19 cellular contexts compared by ENCODE assay signal in the genomic region with DNA sequence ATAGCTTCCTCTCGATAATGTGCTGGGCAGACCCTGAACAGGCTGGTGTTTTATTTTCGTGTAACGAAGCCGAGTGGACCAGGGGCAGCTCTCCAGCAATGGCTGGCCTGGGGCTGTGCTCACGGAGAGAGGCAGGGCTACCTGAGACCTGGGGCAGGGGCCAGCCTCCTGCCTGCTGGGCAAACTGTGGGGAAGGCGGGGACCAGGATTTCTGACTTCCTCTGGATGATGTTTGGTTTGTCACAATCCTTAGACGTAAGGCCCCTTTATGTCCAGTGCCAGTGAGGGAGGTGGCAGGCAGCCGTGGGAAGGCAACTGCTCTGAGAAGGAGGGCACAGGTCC.
A peak's percentile ranks its signal among the peaks of the same experiment; 100 is the strongest.
DNase-seq lines count a peak whose midpoint lies in the region; ATAC-seq, FAIRE-seq and TF ChIP-seq lines count a peak whose summit lies in the region.
"Had no signal": no experiment of that assay in that cellular context is flagged by ENCODE, and none has a peak within 500 bp of the region (broad histone marks: within the 10 kb centered on the region; RNA-seq: fewer than 3 reads in every experiment).

No MANE protein-coding gene starts in this region.

- H3K27ac ChIP-seq in HepG2 (ENCODE audit: extremely low read length, insufficient read depth, low read length) (no peak overlapping the region), right lobe of liver (no peak overlapping the region), ascending aorta (no peak overlapping the region), transverse colon (no peak overlapping the region)
- H3K27ac ChIP-seq: 22Rv1, PC-9 had no signal

- no TSS peak for BruUV-seq in HepG2 (replicated peaks; lab: Mats Ljungman, UMichigan)

- in situ Hi-C loops in HepG2 (cut with HindIII; ENCODE audit: extremely low pct_ligation_motif_present, low pct_unique_long_range_greater_than_20kb) = no loop called here
- in situ Hi-C loops in transverse colon (cut with MboI; ENCODE audit: low pct_ligation_motif_present in 1 of 4, low pct_unique_long_range_greater_than_20kb in 1 of 4, low sequenced_read_pairs in 3 of 4) = no loop called here

- CTCF ChIA-PET in HepG2 (lab: Yijun Ruan, JAX; ENCODE audit: low intra/inter-chr PET ratio, low total read pairs) = no interaction called here

- TF ChIP-seq POLR2A in HepG2 (IDR thresholded peaks at IDR 0.05; ENCODE audit: insufficient read depth in 1 of 2, low read depth in 2 of 2, low read length in 2 of 2) (no peak), right lobe of liver (IDR thresholded peaks at IDR 0.05) (no peak), transverse colon (IDR thresholded peaks at IDR 0.05) (no peak)

- intact Hi-C loops in HepG2 (cut with micrococcal nuclease; ENCODE audit: unreplicated experiment) (no loop called here), right lobe of liver (cut with DNase I) (no loop called here), ascending aorta (cut with DNase I) (no loop called here), transverse colon (cut with DNase I; ENCODE audit: low total_unique reads) (loop anchor here (10.0 kb wide), 1 partner anchor 96 kb away; no protein-coding TSS in a partner anchor)

- peaks cover 39% of the 10 kb centered on the region for H3K4me1 ChIP-seq in HepG2 (ENCODE audit: insufficient read depth, low read length)
- H3K4me1 ChIP-seq in right lobe of liver = no peaks in the 10 kb centered on the region
- H3K4me1 ChIP-seq in ascending aorta = no peaks in the 10 kb centered on the region
- no peaks in the 10 kb centered on the region for H3K4me1 ChIP-seq in transverse colon
- H3K4me1 ChIP-seq: Caco-2 had no signal

- H3K27me3 ChIP-seq in HepG2 (ENCODE audit: control insufficient read depth in 1 of 2, insufficient read depth in 2 of 2, low read length in 2 of 2) (no peaks in the 10 kb centered on the region), right lobe of liver (no peaks in the 10 kb centered on the region), ascending aorta (no peaks in the 10 kb centered on the region), transverse colon (no peaks in the 10 kb centered on the region)

- 93% methylated on average over 4 of the region's 8 CpGs for WGBS in HepG2 (ENCODE audit: low lambda C conversion rate)
- WGBS in right lobe of liver (ENCODE audit: insufficient coverage, low coverage, low lambda C conversion rate, missing lambda C conversion rate) = 60% methylated on average over 1 of the region's 8 CpGs
- 85% methylated on average over 8 of the region's 8 CpGs; no CpG with 5 or more reads in 1 of the 2 donors for WGBS in transverse colon (ENCODE audit: low coverage in 1 of 2), 2 donors

- no peaks in the 10 kb centered on the region; a peak in 1 of 5 replicates for H3K36me3 ChIP-seq in HepG2 (replicated peaks in 1 of 2; ENCODE audit: control insufficient read depth in 1 of 2, insufficient read depth in 2 of 2, low read length in 2 of 2)
- H3K36me3 ChIP-seq in right lobe of liver = no peaks in the 10 kb centered on the region
- H3K36me3 ChIP-seq in ascending aorta = no peaks in the 10 kb centered on the region
- H3K36me3 ChIP-seq in transverse colon = no peaks in the 10 kb centered on the region

- TF ChIP-seq EP300 in HepG2 (IDR thresholded peaks at IDR 0.05; ENCODE audit: low read depth in 2 of 2, low read length in 2 of 2) (no peak), HepG2 (CRISPR knock-in tag; IDR thresholded peaks at IDR 0.05; ENCODE audit: borderline replicate concordance) (no peak), transverse colon (IDR thresholded peaks at IDR 0.05; ENCODE audit: low read depth) (no peak)

- ATAC-seq in HepG2 (no peak), right lobe of liver (no peak), HG03521 (IDR thresholded peaks at IDR 0.05; ENCODE audit: unreplicated experiment) (no peak)
- ATAC-seq: HCT116 had no signal

- no peak overlapping the region for H3K9ac ChIP-seq in HepG2 (ENCODE audit: insufficient read depth, low read depth, low read length)

- no peak overlapping the region for H2AFZ ChIP-seq in HepG2 (ENCODE audit: low read length)
- H2AFZ ChIP-seq: PC-9 had no signal

- no peak overlapping the region for H3K4me3 ChIP-seq in HepG2 (replicated peaks in 1 of 3; ENCODE audit: insufficient read depth in 1 of 3, low read depth in 2 of 3, low read length in 3 of 3)
- no peak overlapping the region for H3K4me3 ChIP-seq in right lobe of liver
- no peak overlapping the region for H3K4me3 ChIP-seq in ascending aorta
- no peak overlapping the region for H3K4me3 ChIP-seq in transverse colon
- H3K4me3 ChIP-seq: PC-9 had no signal

- POLR2A ChIA-PET in HepG2 (lab: Yijun Ruan, JAX) = no interaction called here

- no peak for TF ChIP-seq CTCF in HepG2 (CRISPR knock-in tag; IDR thresholded peaks at IDR 0.05)
- TF ChIP-seq CTCF in right lobe of liver (IDR thresholded peaks at IDR 0.05) = no peak
- no peak for TF ChIP-seq CTCF in ascending aorta (IDR thresholded peaks at IDR 0.05)
- TF ChIP-seq CTCF in transverse colon (IDR thresholded peaks at IDR 0.05) = no peak

- TF ChIP-seq RAD21 in HepG2 (CRISPR knock-in tag; IDR thresholded peaks at IDR 0.05) = no peak

- H3K4me2 ChIP-seq in HepG2 (ENCODE audit: low read depth, low read length) = no peak overlapping the region
- H3K4me2 ChIP-seq: PC-9 had no signal

- DNase-seq in HepG2 (ENCODE audit: low spot score) = no peak
- no peak for DNase-seq in right lobe of liver
- DNase-seq in iPS-NIHi11 (ENCODE audit: low spot score) = peak; percentile 33
- peak; percentile 79 for DNase-seq in mesenteric fat pad (ENCODE audit: low spot score)
- no peak for DNase-seq in ascending aorta (ENCODE audit: low spot score in 2 of 2)
- no peak for DNase-seq in activated CD4-positive, alpha-beta T cell treated with anti-CD3 and anti-CD28 coated beads, Interleukin-2, amount 50 U/mL, for 48 hours
- DNase-seq in transverse colon = no peak
- DNase-seq: Caco-2; CD4-positive, alpha-beta T cell; GDM1; NCI-H1105 treated with DMSO at 0.1 percent for 48 hours; NCI-H1694; NCI-H510A treated with DMSO at 0.1 percent for 48 hours; PC-9 had no signal

- no peak for FAIRE-seq in HepG2 (lab: Jason Lieb, UNC)
- FAIRE-seq: GM19239, HTR-8/SVneo had no signal

- no peaks in the 10 kb centered on the region for H3K9me3 ChIP-seq in HepG2 (ENCODE audit: low read length)
- no peaks in the 10 kb centered on the region for H3K9me3 ChIP-seq in right lobe of liver
- no peaks in the 10 kb centered on the region for H3K9me3 ChIP-seq in ascending aorta
- H3K9me3 ChIP-seq in transverse colon = no peaks in the 10 kb centered on the region
- H3K9me3 ChIP-seq: Caco-2 had no signal

- H3K79me2 ChIP-seq in HepG2 (ENCODE audit: insufficient read depth, low read length) = no peaks in the 10 kb centered on the region

- no peaks in the 10 kb centered on the region for H4K20me1 ChIP-seq in HepG2 (ENCODE audit: insufficient read depth, low read length)

TF ChIP-seq in HepG2, 621 proteins besides CTCF, POLR2A, EP300 and RAD21:
- TF ChIP-seq ZNF224 (CRISPR knock-in tag; IDR thresholded peaks at IDR 0.05) = no peak
- TF ChIP-seq ZNF687 (CRISPR knock-in tag; IDR thresholded peaks at IDR 0.05) = peak; percentile 27
TF ChIP-seq in HepG2: peak in this region for 1.

Comparison
In these comparisons a context has a peak if more than half of its experiments do, and no peak if none do; other contexts are left out.
1. DNase-seq: peak in iPS-NIHi11 (single experiment) and mesenteric fat pad (single experiment); none in HepG2 (single experiment), right lobe of liver (0 of 3), ascending aorta (0 of 2), activated CD4-positive, alpha-beta T cell treated with anti-CD3 and anti-CD28 coated beads, Interleukin-2, amount 50 U/mL, for 48 hours (0 of 2) and transverse colon (single experiment).